10 cellular contexts compared by ENCODE assay signal in genomic region chr18:46719388-46719787, GRCh38.
"Had no signal": no experiment of that assay in that cellular context is flagged by ENCODE, and none has a peak within 500 bp of the region (broad histone marks: within the 10 kb centered on the region; RNA-seq: fewer than 3 reads in every experiment).

No MANE protein-coding gene starts in this region.

- H3K4me3 ChIP-seq: esophagus muscularis mucosa, heart left ventricle had no signal

- H3K27ac ChIP-seq: esophagus muscularis mucosa, neutrophil had no signal

- DNase-seq: activated CD4-positive, alpha-beta T cell treated with anti-CD3 and anti-CD28 coated beads, Interleukin-2, amount 50 U/mL, for 4 hours; activated CD4-positive, CD25-positive, alpha-beta regulatory T cell treated with anti-CD3 and anti-CD28 coated beads, Interleukin-2, amount 50 U/mL, for 72 hours; activated effector memory CD4-positive, alpha-beta T cell treated with Interleukin-2 at 50 U/mL for 16 hours; activated T-cell treated with anti-CD3 and anti-CD28 coated beads, Interleukin-2, amount 50 U/mL, for 1 hour; cerebellar nuclear complex; heart left ventricle; right cardiac atrium; stimulated activated naive CD4-positive, alpha-beta T cell treated with Interleukin-2 at 50 U/mL for 16 hours had no signal

- H3K36me3 ChIP-seq: esophagus muscularis mucosa, heart left ventricle, neutrophil had no signal

- H3K27me3 ChIP-seq: esophagus muscularis mucosa, heart left ventricle, neutrophil had no signal

- H3K9me3 ChIP-seq: esophagus muscularis mucosa, heart left ventricle, neutrophil had no signal
